ENCODE assay signal across 1 cellular context in genomic region chr1:221888801-221889200, GRCh38.
TF ChIP-seq lines count a peak whose summit lies in the region.

No MANE protein-coding gene starts in this region.

TF ChIP-seq in H1, 55 proteins besides CTCF, POLR2A, EP300 and RAD21:
- no peak for TF ChIP-seq POLR2AphosphoS5 (IDR thresholded peaks at IDR 0.05; ENCODE audit: low read depth, low read length)
- TF ChIP-seq ASH2L (IDR thresholded peaks at IDR 0.05; ENCODE audit: low read length) = no peak
- no peak for TF ChIP-seq TAF7 (optimal IDR thresholded peaks at IDR 0.05; ENCODE audit: borderline replicate concordance, low read depth, low read length)
- no peak for TF ChIP-seq GABPA (IDR thresholded peaks at IDR 0.05; ENCODE audit: borderline replicate concordance, insufficient read depth, low read length)
- TF ChIP-seq MAFK (IDR thresholded peaks at IDR 0.05; ENCODE audit: low read depth, low read length) = no peak
